Comparison of ENCODE assay signal across 1 cellular context in genomic region chr18:70333316-70333715, GRCh38.
TF ChIP-seq lines count a peak whose summit lies in the region.

No MANE protein-coding gene starts in this region.

TF ChIP-seq in HepG2, 621 proteins besides CTCF, POLR2A, EP300 and RAD21:
- TF ChIP-seq ZMAT3 (CRISPR knock-in tag; conservative IDR thresholded peaks at IDR 0.05), result 0 out of 2 replicates have a peak, but pooled peaks have one; percentile 8
- no peak for TF ChIP-seq ZNF253 (CRISPR knock-in tag; IDR thresholded peaks at IDR 0.05; ENCODE audit: borderline replicate concordance)
- TF ChIP-seq ZBTB46 (CRISPR knock-in tag; IDR thresholded peaks at IDR 0.05; ENCODE audit: borderline replicate concordance), result no peak
- no peak for TF ChIP-seq ZNF605 (CRISPR knock-in tag; IDR thresholded peaks at IDR 0.05)
- TF ChIP-seq MIER3 (CRISPR knock-in tag; IDR thresholded peaks at IDR 0.05; ENCODE audit: borderline replicate concordance), result no peak
TF ChIP-seq in HepG2: peak in this region for 1.
